Comparison of ENCODE assay signal across 23 cellular contexts in genomic region chr11:8790964-8791363, GRCh38.
DNase-seq lines count a peak whose midpoint lies in the region; ATAC-seq and TF ChIP-seq lines count a peak whose summit lies in the region.
"Had no signal": no experiment of that assay in that cellular context is flagged by ENCODE, and none has a peak within 500 bp of the region (broad histone marks: within the 10 kb centered on the region; RNA-seq: fewer than 3 reads in every experiment).

No MANE protein-coding gene starts in this region.

- H3K27ac Mint-ChIP-seq in nephron progenitor cell = peak overlapping the region; percentile 91
- H3K27ac Mint-ChIP-seq: CD4-positive, alpha-beta memory T cell had no signal

- no peak overlapping the region for H3K4me2 ChIP-seq in PC-3 (ENCODE audit: low read length)
- H3K4me2 ChIP-seq: BLaER1 treated with 17β-estradiol and CSF1 and Interleukin-3, amounts not matched to agents 10 nM and 100 nM had no signal

- H3K27me3 ChIP-seq in gastroesophageal sphincter = no peaks in the 10 kb centered on the region
- no peaks in the 10 kb centered on the region for H3K27me3 ChIP-seq in PC-3 (ENCODE audit: low read length)
- H3K27me3 ChIP-seq: BLaER1 treated with 17β-estradiol and CSF1 and Interleukin-3, amounts not matched to agents 10 nM and 100 nM had no signal

- no peaks in the 10 kb centered on the region for H3K4me1 Mint-ChIP-seq in nephron progenitor cell
- H3K4me1 Mint-ChIP-seq: CD4-positive, alpha-beta memory T cell had no signal

- H3K36me3 ChIP-seq in gastroesophageal sphincter (peaks cover 0 to 7% of the 10 kb centered on the region in 2 donors), PC-3 (ENCODE audit: low read depth, low read length) (no peaks in the 10 kb centered on the region)
- H3K36me3 ChIP-seq: BLaER1 treated with 17β-estradiol and CSF1 and Interleukin-3, amounts not matched to agents 10 nM and 100 nM; HAP-1 had no signal

- TF ChIP-seq POLR2A in gastroesophageal sphincter (IDR thresholded peaks at IDR 0.05) = no peak

- TF ChIP-seq CTCF in gastroesophageal sphincter (IDR thresholded peaks at IDR 0.05) = no peak
- no peak for TF ChIP-seq CTCF in nephron progenitor cell (IDR thresholded peaks at IDR 0.05)
- no peak for TF ChIP-seq CTCF in PC-3 (conservative IDR thresholded peaks at IDR 0.05; ENCODE audit: low read depth, low read length)

- WGBS in gastroesophageal sphincter (ENCODE audit: low coverage in 1 of 2), 2 donors = 62 to 80% methylated on average over 2 of the region's 2 CpGs

- H3K27ac ChIP-seq in gastroesophageal sphincter (peak overlapping the region in 3 of 4 donors; percentile 10 to 76 (median 22)), PC-3 (ENCODE audit: low read length) (no peak overlapping the region)
- H3K27ac ChIP-seq: 22Rv1; BLaER1 treated with 17β-estradiol and CSF1 and Interleukin-3, amounts not matched to agents 10 nM and 100 nM; GM23248; RWPE1; SK-N-MC had no signal

- DNase-seq in NCI-H2171 treated with DMSO at 0.1 percent for 48 hours (lab: John Stamatoyannopoulos, UW) (peak; percentile 6), NCI-H2171 (lab: John Stamatoyannopoulos, UW) (no peak), nephron progenitor cell (no peak), AG20443 (ENCODE audit: low spot score) (no peak), PC-3 (no peak), DMS153 treated with DMSO at 0.1 percent for 48 hours (lab: John Stamatoyannopoulos, UW; ENCODE audit: unreplicated experiment) (no peak)
- DNase-seq: ACHN; CD4-positive, alpha-beta memory T cell; GM23248; KBM-7; NCI-H1092 treated with DMSO at 0.1 percent for 48 hours; NCI-H146; NCI-H2029 treated with DMSO at 0.1 percent for 48 hours; NCI-H446 treated with DMSO at 0.1 percent for 48 hours; NCI-H526 treated with DMSO at 0.1 percent for 48 hours; SHP77 treated with DMSO at 0.1 percent for 48 hours had no signal

- H3K9me3 ChIP-seq in gastroesophageal sphincter = no peaks in the 10 kb centered on the region
- no peaks in the 10 kb centered on the region for H3K9me3 ChIP-seq in PC-3 (ENCODE audit: low read length)
- H3K9me3 ChIP-seq: BLaER1 treated with 17β-estradiol and CSF1 and Interleukin-3, amounts not matched to agents 10 nM and 100 nM; HAP-1 had no signal

- peaks cover 4% of the 10 kb centered on the region for H3K27me3 Mint-ChIP-seq in nephron progenitor cell (ENCODE audit: low read depth, poor library complexity)

- intact Hi-C loops in PC-3 (cut with micrococcal nuclease) = no loop called here

- no peaks in the 10 kb centered on the region for H3K79me2 ChIP-seq in PC-3 (ENCODE audit: low read length)

- H3K4me3 ChIP-seq in gastroesophageal sphincter (no peak overlapping the region), PC-3 (ENCODE audit: low read length) (no peak overlapping the region)
- H3K4me3 ChIP-seq: BLaER1 treated with 17β-estradiol and CSF1 and Interleukin-3, amounts not matched to agents 10 nM and 100 nM; GM23248; HAP-1; SK-N-MC had no signal

- no peaks in the 10 kb centered on the region for H3F3A ChIP-seq in PC-3 (ENCODE audit: low read length, unreplicated experiment)

- no peak for TF ChIP-seq EP300 in gastroesophageal sphincter (IDR thresholded peaks at IDR 0.05)

- H2AFZ ChIP-seq in PC-3 (ENCODE audit: low read length) = no peak overlapping the region
- H2AFZ ChIP-seq: GM23248 had no signal

- peaks cover 12% of the 10 kb centered on the region for H3K36me3 Mint-ChIP-seq in nephron progenitor cell (ENCODE audit: low read depth)
- H3K36me3 Mint-ChIP-seq: CD4-positive, alpha-beta memory T cell had no signal

- H3K4me1 ChIP-seq in gastroesophageal sphincter (peaks cover 25 to 100% (median 26%) of the 10 kb centered on the region in 3 donors), PC-3 (ENCODE audit: insufficient read depth, low read length) (0 out of 2 replicates have a peak, but pooled peaks cover 7% of the 10 kb centered on the region)

- BruUV-seq in PC-3 (replicated peaks; lab: Mats Ljungman, UMichigan) = no TSS peak

- POLR2A ChIA-PET in PC-3 (lab: Charles Lee; ENCODE audit: unreplicated experiment) = no interaction called here

- CTCF ChIA-PET in PC-3 (lab: Charles Lee) = no interaction called here

- no peak overlapping the region for H3K4me3 Mint-ChIP-seq in nephron progenitor cell
- H3K4me3 Mint-ChIP-seq: CD4-positive, alpha-beta memory T cell had no signal

- H4K20me1 ChIP-seq in PC-3 (ENCODE audit: low read length) = no peaks in the 10 kb centered on the region
- H4K20me1 ChIP-seq: BLaER1 treated with 17β-estradiol and CSF1 and Interleukin-3, amounts not matched to agents 10 nM and 100 nM had no signal

- H3K9ac ChIP-seq in PC-3 (ENCODE audit: low read length) = no peak overlapping the region
- H3K9ac ChIP-seq: BLaER1 treated with 17β-estradiol and CSF1 and Interleukin-3, amounts not matched to agents 10 nM and 100 nM; GM23248 had no signal

- H3K9me2 ChIP-seq in PC-3 (replicated peaks; ENCODE audit: low read length) = no peaks in the 10 kb centered on the region

- ATAC-seq in gastroesophageal sphincter = no peak
- ATAC-seq in PC-3 = no peak
- ATAC-seq in GM18909 (IDR thresholded peaks at IDR 0.05; ENCODE audit: poor library complexity, unreplicated experiment) = no peak

- H3K9me3 Mint-ChIP-seq in nephron progenitor cell = no peaks in the 10 kb centered on the region
- H3K9me3 Mint-ChIP-seq: CD4-positive, alpha-beta memory T cell had no signal
